In the genomic region with DNA sequence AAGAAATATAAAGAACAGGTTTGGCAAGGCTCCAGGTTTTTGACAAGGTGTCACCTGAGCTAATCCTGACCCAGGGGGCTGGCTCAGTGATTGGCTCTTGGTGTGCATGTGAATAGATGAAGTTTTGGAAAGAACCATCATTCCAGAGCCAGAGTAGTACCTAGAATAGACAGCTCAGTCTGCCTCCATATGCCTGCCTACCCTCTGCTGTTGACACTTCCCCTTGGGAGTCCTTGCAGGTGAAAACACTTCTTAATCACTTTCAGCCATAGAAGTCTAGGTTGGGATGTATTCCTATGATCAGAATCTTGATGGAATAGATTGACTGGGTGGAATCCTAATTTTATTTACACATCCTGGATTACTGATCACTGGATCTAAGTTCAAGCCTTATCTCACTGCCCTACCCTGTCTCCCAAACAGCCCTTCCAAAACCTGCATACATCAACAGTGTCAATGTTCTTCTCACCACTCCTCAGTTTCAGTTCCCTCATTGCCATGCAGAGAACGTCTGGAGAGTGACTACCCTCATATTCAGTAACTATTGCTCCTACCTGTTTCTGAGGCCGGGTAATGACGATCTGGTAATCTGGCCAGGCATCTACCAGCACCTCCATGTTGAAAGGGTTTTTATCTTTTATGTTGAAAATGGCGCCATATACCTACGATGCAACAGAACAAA, we compare ENCODE assay signal across 2 cellular contexts.
TF ChIP-seq lines count a peak whose summit lies in the region.

No MANE protein-coding gene starts in this region.

TF ChIP-seq in GM12878, 131 proteins besides CTCF, POLR2A, EP300 and RAD21:
- TF ChIP-seq MEF2B (IDR thresholded peaks at IDR 0.05; ENCODE audit: partially characterized antibody, poor library complexity, severe bottlenecking) (no peak), ESRRA (IDR thresholded peaks at IDR 0.05; ENCODE audit: low read length) (no peak), TCF12 (IDR thresholded peaks at IDR 0.05; ENCODE audit: low read depth, low read length) (no peak), RBBP5 (conservative IDR thresholded peaks at IDR 0.05) (no peak), MTA3 (IDR thresholded peaks at IDR 0.05; ENCODE audit: borderline replicate concordance, low read length) (no peak), NBN (IDR thresholded peaks at IDR 0.05) (no peak), SPI1 (IDR thresholded peaks at IDR 0.05; ENCODE audit: borderline replicate concordance, insufficient read depth, low read depth, low read length) (peak; percentile 35; the same call in 1 of the 2 replicates)
- TF ChIP-seq, protein P1, sequence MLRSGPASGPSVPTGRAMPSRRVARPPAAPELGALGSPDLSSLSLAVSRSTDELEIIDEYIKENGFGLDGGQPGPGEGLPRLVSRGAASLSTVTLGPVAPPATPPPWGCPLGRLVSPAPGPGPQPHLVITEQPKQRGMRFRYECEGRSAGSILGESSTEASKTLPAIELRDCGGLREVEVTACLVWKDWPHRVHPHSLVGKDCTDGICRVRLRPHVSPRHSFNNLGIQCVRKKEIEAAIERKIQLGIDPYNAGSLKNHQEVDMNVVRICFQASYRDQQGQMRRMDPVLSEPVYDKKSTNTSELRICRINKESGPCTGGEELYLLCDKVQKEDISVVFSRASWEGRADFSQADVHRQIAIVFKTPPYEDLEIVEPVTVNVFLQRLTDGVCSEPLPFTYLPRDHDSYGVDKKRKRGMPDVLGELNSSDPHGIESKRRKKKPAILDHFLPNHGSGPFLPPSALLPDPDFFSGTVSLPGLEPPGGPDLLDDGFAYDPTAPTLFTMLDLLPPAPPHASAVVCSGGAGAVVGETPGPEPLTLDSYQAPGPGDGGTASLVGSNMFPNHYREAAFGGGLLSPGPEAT (IDR thresholded peaks at IDR 0.05; ENCODE audit: low read depth) = no peak

TF ChIP-seq in WTC11, 78 proteins besides CTCF, POLR2A, EP300 and RAD21:
- TF ChIP-seq, protein P2, sequence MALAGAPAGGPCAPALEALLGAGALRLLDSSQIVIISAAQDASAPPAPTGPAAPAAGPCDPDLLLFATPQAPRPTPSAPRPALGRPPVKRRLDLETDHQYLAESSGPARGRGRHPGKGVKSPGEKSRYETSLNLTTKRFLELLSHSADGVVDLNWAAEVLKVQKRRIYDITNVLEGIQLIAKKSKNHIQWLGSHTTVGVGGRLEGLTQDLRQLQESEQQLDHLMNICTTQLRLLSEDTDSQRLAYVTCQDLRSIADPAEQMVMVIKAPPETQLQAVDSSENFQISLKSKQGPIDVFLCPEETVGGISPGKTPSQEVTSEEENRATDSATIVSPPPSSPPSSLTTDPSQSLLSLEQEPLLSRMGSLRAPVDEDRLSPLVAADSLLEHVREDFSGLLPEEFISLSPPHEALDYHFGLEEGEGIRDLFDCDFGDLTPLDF (CRISPR knock-in tag; IDR thresholded peaks at IDR 0.05) = no peak
- TF ChIP-seq, protein P3, sequence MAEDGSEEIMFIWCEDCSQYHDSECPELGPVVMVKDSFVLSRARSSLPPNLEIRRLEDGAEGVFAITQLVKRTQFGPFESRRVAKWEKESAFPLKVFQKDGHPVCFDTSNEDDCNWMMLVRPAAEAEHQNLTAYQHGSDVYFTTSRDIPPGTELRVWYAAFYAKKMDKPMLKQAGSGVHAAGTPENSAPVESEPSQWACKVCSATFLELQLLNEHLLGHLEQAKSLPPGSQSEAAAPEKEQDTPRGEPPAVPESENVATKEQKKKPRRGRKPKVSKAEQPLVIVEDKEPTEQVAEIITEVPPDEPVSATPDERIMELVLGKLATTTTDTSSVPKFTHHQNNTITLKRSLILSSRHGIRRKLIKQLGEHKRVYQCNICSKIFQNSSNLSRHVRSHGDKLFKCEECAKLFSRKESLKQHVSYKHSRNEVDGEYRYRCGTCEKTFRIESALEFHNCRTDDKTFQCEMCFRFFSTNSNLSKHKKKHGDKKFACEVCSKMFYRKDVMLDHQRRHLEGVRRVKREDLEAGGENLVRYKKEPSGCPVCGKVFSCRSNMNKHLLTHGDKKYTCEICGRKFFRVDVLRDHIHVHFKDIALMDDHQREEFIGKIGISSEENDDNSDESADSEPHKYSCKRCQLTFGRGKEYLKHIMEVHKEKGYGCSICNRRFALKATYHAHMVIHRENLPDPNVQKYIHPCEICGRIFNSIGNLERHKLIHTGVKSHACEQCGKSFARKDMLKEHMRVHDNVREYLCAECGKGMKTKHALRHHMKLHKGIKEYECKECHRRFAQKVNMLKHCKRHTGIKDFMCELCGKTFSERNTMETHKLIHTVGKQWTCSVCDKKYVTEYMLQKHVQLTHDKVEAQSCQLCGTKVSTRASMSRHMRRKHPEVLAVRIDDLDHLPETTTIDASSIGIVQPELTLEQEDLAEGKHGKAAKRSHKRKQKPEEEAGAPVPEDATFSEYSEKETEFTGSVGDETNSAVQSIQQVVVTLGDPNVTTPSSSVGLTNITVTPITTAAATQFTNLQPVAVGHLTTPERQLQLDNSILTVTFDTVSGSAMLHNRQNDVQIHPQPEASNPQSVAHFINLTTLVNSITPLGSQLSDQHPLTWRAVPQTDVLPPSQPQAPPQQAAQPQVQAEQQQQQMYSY (CRISPR knock-in tag; IDR thresholded peaks at IDR 0.05) = no peak
- TF ChIP-seq KAT7 (CRISPR knock-in tag; IDR thresholded peaks at IDR 0.05; ENCODE audit: borderline replicate concordance) (no peak), CBFB (CRISPR knock-in tag; IDR thresholded peaks at IDR 0.05; ENCODE audit: low read depth) (no peak), ZNF423 (CRISPR knock-in tag; IDR thresholded peaks at IDR 0.05) (no peak), ZNF671 (CRISPR knock-in tag; IDR thresholded peaks at IDR 0.05) (no peak), ZNF416 (CRISPR knock-in tag; IDR thresholded peaks at IDR 0.05) (no peak), ZNF232 (CRISPR knock-in tag; IDR thresholded peaks at IDR 0.05) (no peak), NFE2L1 (CRISPR knock-in tag; IDR thresholded peaks at IDR 0.05) (no peak), CREM (CRISPR knock-in tag; IDR thresholded peaks at IDR 0.05) (no peak), CREB1 (CRISPR knock-in tag; IDR thresholded peaks at IDR 0.05) (no peak), SP1 (CRISPR knock-in tag; conservative IDR thresholded peaks at IDR 0.05) (no peak), ZNF396 (CRISPR knock-in tag; IDR thresholded peaks at IDR 0.05; ENCODE audit: borderline replicate concordance) (no peak), FOXP1 (CRISPR knock-in tag; IDR thresholded peaks at IDR 0.05; ENCODE audit: borderline replicate concordance) (no peak)
- TF ChIP-seq, protein P4, sequence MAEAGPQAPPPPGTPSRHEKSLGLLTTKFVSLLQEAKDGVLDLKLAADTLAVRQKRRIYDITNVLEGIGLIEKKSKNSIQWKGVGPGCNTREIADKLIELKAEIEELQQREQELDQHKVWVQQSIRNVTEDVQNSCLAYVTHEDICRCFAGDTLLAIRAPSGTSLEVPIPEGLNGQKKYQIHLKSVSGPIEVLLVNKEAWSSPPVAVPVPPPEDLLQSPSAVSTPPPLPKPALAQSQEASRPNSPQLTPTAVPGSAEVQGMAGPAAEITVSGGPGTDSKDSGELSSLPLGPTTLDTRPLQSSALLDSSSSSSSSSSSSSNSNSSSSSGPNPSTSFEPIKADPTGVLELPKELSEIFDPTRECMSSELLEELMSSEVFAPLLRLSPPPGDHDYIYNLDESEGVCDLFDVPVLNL (CRISPR knock-in tag; IDR thresholded peaks at IDR 0.05; ENCODE audit: borderline replicate concordance, low read depth) = no peak
- TF ChIP-seq, protein P5, sequence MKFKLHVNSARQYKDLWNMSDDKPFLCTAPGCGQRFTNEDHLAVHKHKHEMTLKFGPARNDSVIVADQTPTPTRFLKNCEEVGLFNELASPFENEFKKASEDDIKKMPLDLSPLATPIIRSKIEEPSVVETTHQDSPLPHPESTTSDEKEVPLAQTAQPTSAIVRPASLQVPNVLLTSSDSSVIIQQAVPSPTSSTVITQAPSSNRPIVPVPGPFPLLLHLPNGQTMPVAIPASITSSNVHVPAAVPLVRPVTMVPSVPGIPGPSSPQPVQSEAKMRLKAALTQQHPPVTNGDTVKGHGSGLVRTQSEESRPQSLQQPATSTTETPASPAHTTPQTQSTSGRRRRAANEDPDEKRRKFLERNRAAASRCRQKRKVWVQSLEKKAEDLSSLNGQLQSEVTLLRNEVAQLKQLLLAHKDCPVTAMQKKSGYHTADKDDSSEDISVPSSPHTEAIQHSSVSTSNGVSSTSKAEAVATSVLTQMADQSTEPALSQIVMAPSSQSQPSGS (CRISPR knock-in tag; IDR thresholded peaks at IDR 0.05; ENCODE audit: borderline replicate concordance, low read depth) = no peak
- TF ChIP-seq, protein P6, sequence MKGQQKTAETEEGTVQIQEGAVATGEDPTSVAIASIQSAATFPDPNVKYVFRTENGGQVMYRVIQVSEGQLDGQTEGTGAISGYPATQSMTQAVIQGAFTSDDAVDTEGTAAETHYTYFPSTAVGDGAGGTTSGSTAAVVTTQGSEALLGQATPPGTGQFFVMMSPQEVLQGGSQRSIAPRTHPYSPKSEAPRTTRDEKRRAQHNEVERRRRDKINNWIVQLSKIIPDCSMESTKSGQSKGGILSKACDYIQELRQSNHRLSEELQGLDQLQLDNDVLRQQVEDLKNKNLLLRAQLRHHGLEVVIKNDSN (CRISPR knock-in tag; IDR thresholded peaks at IDR 0.05) = no peak
- TF ChIP-seq, protein P7, sequence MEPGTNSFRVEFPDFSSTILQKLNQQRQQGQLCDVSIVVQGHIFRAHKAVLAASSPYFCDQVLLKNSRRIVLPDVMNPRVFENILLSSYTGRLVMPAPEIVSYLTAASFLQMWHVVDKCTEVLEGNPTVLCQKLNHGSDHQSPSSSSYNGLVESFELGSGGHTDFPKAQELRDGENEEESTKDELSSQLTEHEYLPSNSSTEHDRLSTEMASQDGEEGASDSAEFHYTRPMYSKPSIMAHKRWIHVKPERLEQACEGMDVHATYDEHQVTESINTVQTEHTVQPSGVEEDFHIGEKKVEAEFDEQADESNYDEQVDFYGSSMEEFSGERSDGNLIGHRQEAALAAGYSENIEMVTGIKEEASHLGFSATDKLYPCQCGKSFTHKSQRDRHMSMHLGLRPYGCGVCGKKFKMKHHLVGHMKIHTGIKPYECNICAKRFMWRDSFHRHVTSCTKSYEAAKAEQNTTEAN (CRISPR knock-in tag; IDR thresholded peaks at IDR 0.05) = no peak
- TF ChIP-seq, protein P8, sequence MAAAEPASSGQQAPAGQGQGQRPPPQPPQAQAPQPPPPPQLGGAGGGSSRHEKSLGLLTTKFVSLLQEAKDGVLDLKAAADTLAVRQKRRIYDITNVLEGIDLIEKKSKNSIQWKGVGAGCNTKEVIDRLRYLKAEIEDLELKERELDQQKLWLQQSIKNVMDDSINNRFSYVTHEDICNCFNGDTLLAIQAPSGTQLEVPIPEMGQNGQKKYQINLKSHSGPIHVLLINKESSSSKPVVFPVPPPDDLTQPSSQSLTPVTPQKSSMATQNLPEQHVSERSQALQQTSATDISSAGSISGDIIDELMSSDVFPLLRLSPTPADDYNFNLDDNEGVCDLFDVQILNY (CRISPR knock-in tag; IDR thresholded peaks at IDR 0.05) = no peak
- TF ChIP-seq, protein P9, sequence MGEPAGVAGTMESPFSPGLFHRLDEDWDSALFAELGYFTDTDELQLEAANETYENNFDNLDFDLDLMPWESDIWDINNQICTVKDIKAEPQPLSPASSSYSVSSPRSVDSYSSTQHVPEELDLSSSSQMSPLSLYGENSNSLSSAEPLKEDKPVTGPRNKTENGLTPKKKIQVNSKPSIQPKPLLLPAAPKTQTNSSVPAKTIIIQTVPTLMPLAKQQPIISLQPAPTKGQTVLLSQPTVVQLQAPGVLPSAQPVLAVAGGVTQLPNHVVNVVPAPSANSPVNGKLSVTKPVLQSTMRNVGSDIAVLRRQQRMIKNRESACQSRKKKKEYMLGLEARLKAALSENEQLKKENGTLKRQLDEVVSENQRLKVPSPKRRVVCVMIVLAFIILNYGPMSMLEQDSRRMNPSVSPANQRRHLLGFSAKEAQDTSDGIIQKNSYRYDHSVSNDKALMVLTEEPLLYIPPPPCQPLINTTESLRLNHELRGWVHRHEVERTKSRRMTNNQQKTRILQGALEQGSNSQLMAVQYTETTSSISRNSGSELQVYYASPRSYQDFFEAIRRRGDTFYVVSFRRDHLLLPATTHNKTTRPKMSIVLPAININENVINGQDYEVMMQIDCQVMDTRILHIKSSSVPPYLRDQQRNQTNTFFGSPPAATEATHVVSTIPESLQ (CRISPR knock-in tag; IDR thresholded peaks at IDR 0.05) = no peak
